Comparison of ENCODE assay signal across 18 cellular contexts in genomic region chr1:30446100-30446499, GRCh38.
"Had no signal": no experiment of that assay in that cellular context is flagged by ENCODE, and none has a peak within 500 bp of the region (broad histone marks: within the 10 kb centered on the region; RNA-seq: fewer than 3 reads in every experiment).

No MANE protein-coding gene starts in this region.

- DNase-seq: activated CD4-positive, alpha-beta T cell treated with anti-CD3 and anti-CD28 coated beads, Interleukin-2, amount 50 U/mL, for 48 hours; activated CD4-positive, CD25-positive, alpha-beta regulatory T cell treated with anti-CD3 and anti-CD28 coated beads, Interleukin-2, amount 50 U/mL, for 72 hours; activated CD8-positive, alpha-beta memory T cell treated with anti-CD3 and anti-CD28 coated beads, Interleukin-2, amount 10 ng/mL, durations not matched to agents 7 days and 5 days; activated gamma-delta T cell; activated T-cell treated with anti-CD3 and anti-CD28 coated beads, Interleukin-2, amount 50 U/mL, for 4 hours; dorsolateral prefrontal cortex; left lung; ovary; stimulated activated CD4-positive, alpha-beta T cell treated with anti-CD3 and anti-CD28 coated beads, Interleukin-15, amount 100 ng/mL, for 24 hours; stimulated activated CD4-positive, alpha-beta T cell treated with anti-CD3 and anti-CD28 coated beads, Interleukin-4, amount 100 ng/mL, for 1 hour; stimulated activated naive CD4-positive, alpha-beta T cell treated with Interleukin-2 at 50 U/mL for 16 hours; substantia nigra; T-helper 9 cell had no signal

- FAIRE-seq: kidney had no signal

- H3K36me3 ChIP-seq: left lung, ovary, tibial nerve had no signal

- H3K27ac ChIP-seq: dorsolateral prefrontal cortex, left lung, ovary, tibial nerve had no signal

- H3K4me1 ChIP-seq: left lung, tibial nerve had no signal

- H3K9me3 ChIP-seq: left lung, ovary, tibial nerve had no signal

- ATAC-seq: activated CD8-positive, alpha-beta memory T cell treated with anti-CD3 and anti-CD28 coated beads, Interleukin-2, amount 10 ng/mL, durations not matched to agents 7 days and 5 days; activated naive CD4-positive, alpha-beta T cell treated with anti-CD3 and anti-CD28 coated beads, Interleukin-2, amount 50 U/mL, for 72 hours; activated T-cell treated with anti-CD3 and anti-CD28 coated beads, Interleukin-2, amount 50 U/mL, for 4 hours; esophagus mucosa; left lung; T-cell had no signal

- H3K27me3 ChIP-seq: ovary, tibial nerve had no signal

- H3K4me3 ChIP-seq: dorsolateral prefrontal cortex, left lung, ovary, tibial nerve had no signal
